ENCODE assay signal across 8 cellular contexts in genomic region chr1:44798481-44799365, GRCh38.
A peak's percentile ranks its signal among the peaks of the same experiment; 100 is the strongest.
DNase-seq lines count a peak whose midpoint lies in the region; ATAC-seq and TF ChIP-seq lines count a peak whose summit lies in the region.

No MANE protein-coding gene starts in this region.

- H3K4me3 ChIP-seq in coronary artery (no peak overlapping the region), parathyroid adenoma (ENCODE audit: low read depth, low read length) (no peak overlapping the region)

- ATAC-seq in HG02678 (IDR thresholded peaks at IDR 0.05; ENCODE audit: unreplicated experiment) (no peak), GM19397 (IDR thresholded peaks at IDR 0.05; ENCODE audit: unreplicated experiment) (no peak), HG03097 (IDR thresholded peaks at IDR 0.05; ENCODE audit: low FRiP score, unreplicated experiment) (no peak)

- DNase-seq in DMS79 (lab: John Stamatoyannopoulos, UW) = peak; percentile 65
- DNase-seq in NCI-H146 treated with DMSO at 0.1 percent for 48 hours (lab: John Stamatoyannopoulos, UW; ENCODE audit: unreplicated experiment) = peak; percentile 30
- DNase-seq in coronary artery (ENCODE audit: low spot score) = no peak
- DNase-seq in UCSD-AML1 (lab: John Stamatoyannopoulos, UW; ENCODE audit: unreplicated experiment) = no peak

- H3K27ac ChIP-seq in coronary artery (peak overlapping the region; percentile 36 to 90), parathyroid adenoma (peak overlapping the region; percentile 86)

- no peaks in the 10 kb centered on the region for H3K9me3 ChIP-seq in parathyroid adenoma (ENCODE audit: control insufficient read depth, low read length)

- H2AFZ ChIP-seq in parathyroid adenoma = peak overlapping the region; percentile 46

- no peaks in the 10 kb centered on the region for H3K79me2 ChIP-seq in parathyroid adenoma

- H3K4me1 ChIP-seq in parathyroid adenoma = no peaks in the 10 kb centered on the region

- no peaks in the 10 kb centered on the region for H3K36me3 ChIP-seq in parathyroid adenoma (ENCODE audit: control insufficient read depth, insufficient read depth, low read length)

- H3K4me2 ChIP-seq in parathyroid adenoma (ENCODE audit: low read length) = no peak overlapping the region

- TF ChIP-seq CTCF in coronary artery (IDR thresholded peaks at IDR 0.05) (no peak), parathyroid adenoma (IDR thresholded peaks at IDR 0.05) (no peak)

- H3K27me3 ChIP-seq in parathyroid adenoma (ENCODE audit: control insufficient read depth, insufficient read depth, low read length) = no peaks in the 10 kb centered on the region

- no peak overlapping the region for H3K9ac ChIP-seq in parathyroid adenoma

Comparison
In these comparisons a context has a peak if more than half of its experiments do, and no peak if none do; other contexts are left out.
1. DNase-seq: peak in DMS79 (single experiment) and NCI-H146 treated with DMSO at 0.1 percent for 48 hours (single experiment); none in coronary artery (single experiment) and UCSD-AML1 (single experiment).